10 cellular contexts compared by ENCODE assay signal in genomic region chr20:53706008-53706481, GRCh38.
DNase-seq lines count a peak whose midpoint lies in the region; ATAC-seq and TF ChIP-seq lines count a peak whose summit lies in the region.
"Had no signal": no experiment of that assay in that cellular context is flagged by ENCODE, and none has a peak within 500 bp of the region (broad histone marks: within the 10 kb centered on the region; RNA-seq: fewer than 3 reads in every experiment).

No MANE protein-coding gene starts in this region.

- ATAC-seq in CD4-positive, alpha-beta T cell (ENCODE audit: poor library complexity): no peak
- no peak for ATAC-seq in naive thymus-derived CD8-positive, alpha-beta T cell
- no peak for ATAC-seq in HG03280 (IDR thresholded peaks at IDR 0.05; ENCODE audit: unreplicated experiment)

- TF ChIP-seq CTCF in CD4-positive, alpha-beta T cell (IDR thresholded peaks at IDR 0.05): no peak
- TF ChIP-seq CTCF in KMS-11 (conservative IDR thresholded peaks at IDR 0.05; ENCODE audit: low read depth, low read length) (no peak), brain (conservative IDR thresholded peaks at IDR 0.05) (no peak)

- peaks cover 44% of the 10 kb centered on the region for H3K4me1 Mint-ChIP-seq in CD4-positive, alpha-beta T cell (ENCODE audit: low read depth)
- peaks cover 31% of the 10 kb centered on the region for H3K4me1 Mint-ChIP-seq in brain
- peaks cover 21 to 53% (median 46%) of the 10 kb centered on the region in 4 donors for H3K4me1 Mint-ChIP-seq in naive thymus-derived CD8-positive, alpha-beta T cell

- H3K27ac ChIP-seq in CD4-positive, alpha-beta T cell (ENCODE audit: low read depth, low read length): peak overlapping the region; percentile 62
- H3K27ac ChIP-seq in KMS-11 (peak overlapping the region; percentile 77), Karpas-422 (ENCODE audit: low read length) (no peak overlapping the region)

- intact Hi-C loops in CD4-positive, alpha-beta T cell (cut with DNase I, micrococcal nuclease): loop anchor here in 1 of 2 experiments (2.0 to 5.0 kb wide), 5 partner anchors 44 to 161 kb away; no protein-coding TSS in a partner anchor

- peak overlapping the region; percentile 11; the same call in 1 of the 2 replicates for H2AFZ ChIP-seq in KMS-11 (ENCODE audit: low read depth)
- no peak overlapping the region for H2AFZ ChIP-seq in Karpas-422 (ENCODE audit: low read length)

- no peaks in the 10 kb centered on the region for H3K36me3 ChIP-seq in KMS-11 (ENCODE audit: insufficient read depth)
- H3K36me3 ChIP-seq in Karpas-422 (ENCODE audit: insufficient read depth, low read length): no peaks in the 10 kb centered on the region

- no peaks in the 10 kb centered on the region for H3K9me3 ChIP-seq in CD4-positive, alpha-beta T cell (ENCODE audit: control insufficient read depth, low read length)
- no peaks in the 10 kb centered on the region for H3K9me3 ChIP-seq in Karpas-422 (ENCODE audit: low read length)

- peak overlapping the region; percentile 19; the same call in 1 of the 2 replicates for H3K9ac ChIP-seq in KMS-11
- no peak overlapping the region for H3K9ac ChIP-seq in Karpas-422 (ENCODE audit: low read length)

- no peak overlapping the region for H3K4me3 ChIP-seq in KMS-11 (IDR thresholded peaks at IDR 0.05; ENCODE audit: insufficient read depth, low read depth, low read length)
- no peak overlapping the region for H3K4me3 ChIP-seq in Karpas-422 (ENCODE audit: low read length)

- H4K20me1 ChIP-seq in KMS-11 (ENCODE audit: insufficient read depth) (no peaks in the 10 kb centered on the region), Karpas-422 (ENCODE audit: insufficient read depth, low read depth, low read length) (no peaks in the 10 kb centered on the region)

- CTCF ChIA-PET in CD4-positive, alpha-beta T cell (lab: Charles Lee): no interaction called here

- no peaks in the 10 kb centered on the region for H3K9me3 Mint-ChIP-seq in CD4-positive, alpha-beta T cell
- H3K9me3 Mint-ChIP-seq in brain: no peaks in the 10 kb centered on the region
- no peaks in the 10 kb centered on the region for H3K9me3 Mint-ChIP-seq in naive thymus-derived CD8-positive, alpha-beta T cell

- H3K4me2 ChIP-seq in KMS-11 (peak overlapping the region; percentile 91), Karpas-422 (ENCODE audit: low read depth, low read length, poor library complexity, severe bottlenecking) (no peak overlapping the region)

- POLR2A ChIA-PET in CD4-positive, alpha-beta T cell (lab: Charles Lee): interaction anchor here (0.6 to 2.7 kb wide), 15 partner anchors 31 to 166 kb away, joined by 3 to 30 read pairs (median 5); no protein-coding TSS in a partner anchor
- POLR2A ChIA-PET in naive thymus-derived CD8-positive, alpha-beta T cell (lab: Charles Lee): interaction anchor here (0.5 to 3.6 kb wide), 13 partner anchors 12 to 197 kb away, joined by 3 to 23 read pairs (median 3); partner anchors contain the start of gene ZNF217

- no peaks in the 10 kb centered on the region for H3K36me3 Mint-ChIP-seq in CD4-positive, alpha-beta T cell (ENCODE audit: low read depth)
- H3K36me3 Mint-ChIP-seq in brain: no peaks in the 10 kb centered on the region
- H3K36me3 Mint-ChIP-seq in naive thymus-derived CD8-positive, alpha-beta T cell: no peaks in the 10 kb centered on the region

- peak overlapping the region; percentile 54 for H3K4me3 Mint-ChIP-seq in CD4-positive, alpha-beta T cell
- H3K4me3 Mint-ChIP-seq in brain: peak overlapping the region in 3 of 5 experiments; percentile 33 to 56 (median 54)
- H3K4me3 Mint-ChIP-seq in naive thymus-derived CD8-positive, alpha-beta T cell: peak overlapping the region; percentile 46 to 85 (median 68)

- H3K4me1 ChIP-seq in KMS-11 (ENCODE audit: low read depth, poor library complexity, severe bottlenecking) (peaks cover 52% of the 10 kb centered on the region), Karpas-422 (ENCODE audit: low read length) (no peaks in the 10 kb centered on the region)

- H3K9me2 ChIP-seq in Karpas-422 (replicated peaks; ENCODE audit: insufficient read depth, low read length): no peaks in the 10 kb centered on the region

- no peak for DNase-seq in CD4-positive, alpha-beta T cell
- no peak for DNase-seq in naive thymus-derived CD8-positive, alpha-beta T cell
- DNase-seq in Karpas-422: no peak
- no peak for DNase-seq in GM19238 (ENCODE audit: insufficient read length, low spot score)
- DNase-seq in COR-L47 (lab: John Stamatoyannopoulos, UW): no peak
- DNase-seq: NCI-H774, right cardiac atrium had no signal

- H3K79me2 ChIP-seq in KMS-11 (ENCODE audit: insufficient read depth, low read depth) (no peaks in the 10 kb centered on the region), Karpas-422 (ENCODE audit: low read length) (no peaks in the 10 kb centered on the region)

- no peaks in the 10 kb centered on the region for H3K27me3 Mint-ChIP-seq in CD4-positive, alpha-beta T cell
- H3K27me3 Mint-ChIP-seq in brain: no peaks in the 10 kb centered on the region
- no peaks in the 10 kb centered on the region for H3K27me3 Mint-ChIP-seq in naive thymus-derived CD8-positive, alpha-beta T cell

- H3K27ac Mint-ChIP-seq in CD4-positive, alpha-beta T cell: peak overlapping the region; percentile 92
- H3K27ac Mint-ChIP-seq in brain: peak overlapping the region in 4 of 5 experiments; percentile 62 to 95 (median 88)
- H3K27ac Mint-ChIP-seq in naive thymus-derived CD8-positive, alpha-beta T cell: peak overlapping the region; percentile 81 to 99 (median 96)

- H3K27me3 ChIP-seq in CD4-positive, alpha-beta T cell (ENCODE audit: control insufficient read depth, insufficient read depth, low read length): no peaks in the 10 kb centered on the region
- H3K27me3 ChIP-seq in KMS-11 (ENCODE audit: insufficient read depth, low read depth) (no peaks in the 10 kb centered on the region), Karpas-422 (ENCODE audit: low read length) (no peaks in the 10 kb centered on the region)
